10 cellular contexts compared by ENCODE assay signal in the genomic region with DNA sequence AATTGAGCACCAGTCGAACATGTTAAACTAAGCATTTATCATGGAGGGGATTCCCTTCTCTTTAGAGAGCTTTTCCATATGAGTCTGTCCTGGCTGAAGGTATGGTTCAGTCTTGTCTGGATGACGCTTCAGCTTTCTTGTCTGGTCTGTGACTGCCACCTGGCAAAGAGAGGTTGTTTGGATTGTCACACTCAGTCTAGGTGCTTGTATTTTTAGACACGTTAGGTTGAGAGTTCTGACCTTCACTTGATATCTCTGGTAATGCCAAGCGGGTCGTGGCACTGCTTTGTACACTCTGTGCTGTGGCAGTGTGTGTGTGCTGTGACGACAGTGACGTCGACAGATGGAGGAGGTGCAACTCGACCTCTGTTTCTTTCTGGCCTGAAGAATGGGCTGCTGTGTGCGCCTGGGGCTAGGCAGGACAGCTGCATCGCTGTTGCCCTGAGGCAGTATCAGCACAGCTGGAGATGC. TPM values are rescaled to one million over a fixed set of nuclear protein-coding genes. Genes with fewer than 3 reads are reported as not detected.
DNase-seq lines count a peak whose midpoint lies in the region; ATAC-seq, FAIRE-seq and TF ChIP-seq lines count a peak whose summit lies in the region.
"Had no signal": no experiment of that assay in that cellular context is flagged by ENCODE, and none has a peak within 500 bp of the region (broad histone marks: within the 10 kb centered on the region; RNA-seq: fewer than 3 reads in every experiment).

No MANE protein-coding gene starts in this region.

- in situ Hi-C loops in HepG2 (cut with HindIII; ENCODE audit: extremely low pct_ligation_motif_present, low pct_unique_long_range_greater_than_20kb): no loop called here

- no peak overlapping the region for H3K4me3 ChIP-seq in HepG2 (replicated peaks in 1 of 3; ENCODE audit: insufficient read depth in 1 of 3, low read depth in 2 of 3, low read length in 3 of 3)
- no peak overlapping the region for H3K4me3 ChIP-seq in thyroid gland (replicated peaks in 1 of 3)

- no peaks in the 10 kb centered on the region for H3K9me3 Mint-ChIP-seq in activated CD4-positive, alpha-beta T cell treated with anti-CD3 and anti-CD28 coated beads, Interleukin-2, amount 10 ng/mL, durations not matched to agents 7 days and 5 days
- no peaks in the 10 kb centered on the region for H3K9me3 Mint-ChIP-seq in naive thymus-derived CD8-positive, alpha-beta T cell
- H3K9me3 Mint-ChIP-seq in CD4-positive, alpha-beta T cell: no peaks in the 10 kb centered on the region
- H3K9me3 Mint-ChIP-seq: T-helper 2 cell treated with Interferon-gamma antibody and Interleukin-4, amounts not matched to agents 5 μg/mL and 100 μg/mL, for 36 hours had no signal

- H2AFZ ChIP-seq in HepG2 (ENCODE audit: low read length): no peak overlapping the region

- no peak for TF ChIP-seq RAD21 in HepG2 (CRISPR knock-in tag; IDR thresholded peaks at IDR 0.05)

- H3K27me3 ChIP-seq in HepG2 (ENCODE audit: control insufficient read depth in 1 of 2, insufficient read depth in 2 of 2, low read length in 2 of 2) (no peaks in the 10 kb centered on the region), thyroid gland (no peaks in the 10 kb centered on the region)
- H3K27me3 ChIP-seq in CD4-positive, alpha-beta T cell (ENCODE audit: control insufficient read depth, insufficient read depth, low read length): no peaks in the 10 kb centered on the region

- H3K36me3 Mint-ChIP-seq in activated CD4-positive, alpha-beta T cell treated with anti-CD3 and anti-CD28 coated beads, Interleukin-2, amount 10 ng/mL, durations not matched to agents 7 days and 5 days (ENCODE audit: low read depth): peaks cover 2% of the 10 kb centered on the region
- no peaks in the 10 kb centered on the region for H3K36me3 Mint-ChIP-seq in naive thymus-derived CD8-positive, alpha-beta T cell
- H3K36me3 Mint-ChIP-seq in CD4-positive, alpha-beta T cell (ENCODE audit: low read depth): no peaks in the 10 kb centered on the region

- no peak for TF ChIP-seq EP300 in HepG2 (IDR thresholded peaks at IDR 0.05; ENCODE audit: low read depth in 2 of 2, low read length in 2 of 2)
- no peak for TF ChIP-seq EP300 in HepG2 (CRISPR knock-in tag; IDR thresholded peaks at IDR 0.05; ENCODE audit: borderline replicate concordance)

- TF ChIP-seq CTCF in HepG2 (CRISPR knock-in tag; IDR thresholded peaks at IDR 0.05): no peak
- TF ChIP-seq CTCF in thyroid gland (IDR thresholded peaks at IDR 0.05): no peak
- TF ChIP-seq CTCF in CD4-positive, alpha-beta T cell (IDR thresholded peaks at IDR 0.05): no peak

- no peak for FAIRE-seq in HepG2 (lab: Jason Lieb, UNC)

- POLR2A ChIA-PET in activated CD4-positive, alpha-beta T cell treated with anti-CD3 and anti-CD28 coated beads, Interleukin-2, amount 10 ng/mL, durations not matched to agents 7 days and 5 days (lab: Charles Lee): no interaction called here
- POLR2A ChIA-PET in HepG2 (lab: Yijun Ruan, JAX): no interaction called here
- POLR2A ChIA-PET in naive thymus-derived CD8-positive, alpha-beta T cell (lab: Charles Lee): interaction anchor here (0.6 to 1.4 kb wide), 2 partner anchors 12 to 55 kb away, joined by 4 to 6 read pairs; no protein-coding TSS in a partner anchor
- POLR2A ChIA-PET in CD4-positive, alpha-beta T cell (lab: Charles Lee): interaction anchor here (0.7 kb wide), 1 partner anchor 11 kb away, joined by 3 read pairs; no protein-coding TSS in a partner anchor

- DNase-seq in activated CD4-positive, alpha-beta T cell treated with anti-CD3 and anti-CD28 coated beads, Interleukin-2, amount 10 ng/mL, durations not matched to agents 7 days and 5 days: no peak
- no peak for DNase-seq in activated CD4-positive, alpha-beta T cell treated with anti-CD3 and anti-CD28 coated beads for 4 hours
- DNase-seq in HepG2 (ENCODE audit: low spot score) (no peak), thyroid gland (peak; percentile 92 to 93)
- no peak for DNase-seq in naive thymus-derived CD8-positive, alpha-beta T cell
- DNase-seq in CD4-positive, alpha-beta T cell: no peak
- DNase-seq: H7 had no signal

- H3K9ac ChIP-seq in HepG2 (ENCODE audit: insufficient read depth, low read depth, low read length): no peak overlapping the region

- 96% methylated on average over 9 of the region's 11 CpGs for WGBS in HepG2 (ENCODE audit: low lambda C conversion rate)
- 29 to 33% methylated on average over 11 of the region's 11 CpGs for WGBS in thyroid gland, 2 donors

- no peak overlapping the region for H3K4me3 Mint-ChIP-seq in activated CD4-positive, alpha-beta T cell treated with anti-CD3 and anti-CD28 coated beads, Interleukin-2, amount 10 ng/mL, durations not matched to agents 7 days and 5 days
- H3K4me3 Mint-ChIP-seq in naive thymus-derived CD8-positive, alpha-beta T cell: no peak overlapping the region
- no peak overlapping the region for H3K4me3 Mint-ChIP-seq in CD4-positive, alpha-beta T cell
- H3K4me3 Mint-ChIP-seq: T-helper 2 cell treated with Interferon-gamma antibody and Interleukin-4, amounts not matched to agents 5 μg/mL and 100 μg/mL, for 36 hours had no signal

- H3K4me1 ChIP-seq in HepG2 (ENCODE audit: insufficient read depth, low read length) (0 out of 2 replicates have a peak, but pooled peaks cover 5% of the 10 kb centered on the region), thyroid gland (peaks cover 5 to 18% of the 10 kb centered on the region in 2 donors)

- TF ChIP-seq POLR2A in HepG2 (IDR thresholded peaks at IDR 0.05; ENCODE audit: insufficient read depth in 1 of 2, low read depth in 2 of 2, low read length in 2 of 2) (no peak), thyroid gland (IDR thresholded peaks at IDR 0.05) (peak in 1 of 2 donors; percentile 69)

- H3K79me2 ChIP-seq in HepG2 (ENCODE audit: insufficient read depth, low read length): peaks cover 65% of the 10 kb centered on the region

- peaks cover 10% of the 10 kb centered on the region for H3K4me1 Mint-ChIP-seq in activated CD4-positive, alpha-beta T cell treated with anti-CD3 and anti-CD28 coated beads, Interleukin-2, amount 10 ng/mL, durations not matched to agents 7 days and 5 days
- peaks cover 5 to 12% (median 7%) of the 10 kb centered on the region in 4 donors for H3K4me1 Mint-ChIP-seq in naive thymus-derived CD8-positive, alpha-beta T cell
- H3K4me1 Mint-ChIP-seq in CD4-positive, alpha-beta T cell (ENCODE audit: low read depth): peaks cover 5% of the 10 kb centered on the region

- CTCF ChIA-PET in activated CD4-positive, alpha-beta T cell treated with anti-CD3 and anti-CD28 coated beads, Interleukin-2, amount 10 ng/mL, durations not matched to agents 7 days and 5 days (lab: Charles Lee): interaction anchor here (0.6 to 1.6 kb wide), 2 partner anchors 12 to 267 kb away, joined by 3 to 4 read pairs; no protein-coding TSS in a partner anchor
- CTCF ChIA-PET in HepG2 (lab: Yijun Ruan, JAX; ENCODE audit: low intra/inter-chr PET ratio, low total read pairs): no interaction called here
- CTCF ChIA-PET in CD4-positive, alpha-beta T cell (lab: Charles Lee): interaction anchor here (0.6 to 0.8 kb wide), 2 partner anchors 11 to 51 kb away, joined by 3 to 5 read pairs; no protein-coding TSS in a partner anchor

- no peaks in the 10 kb centered on the region for H3K27me3 Mint-ChIP-seq in activated CD4-positive, alpha-beta T cell treated with anti-CD3 and anti-CD28 coated beads, Interleukin-2, amount 10 ng/mL, durations not matched to agents 7 days and 5 days
- no peaks in the 10 kb centered on the region for H3K27me3 Mint-ChIP-seq in naive thymus-derived CD8-positive, alpha-beta T cell
- H3K27me3 Mint-ChIP-seq in CD4-positive, alpha-beta T cell: no peaks in the 10 kb centered on the region

- intact Hi-C loops in HepG2 (cut with micrococcal nuclease; ENCODE audit: unreplicated experiment) (no loop called here), thyroid gland (cut with DNase I) (no loop called here)
- intact Hi-C loops in CD4-positive, alpha-beta T cell (cut with DNase I, micrococcal nuclease): no loop called here

- ATAC-seq in HepG2 (no peak), GM19035 (IDR thresholded peaks at IDR 0.05; ENCODE audit: unreplicated experiment) (no peak)
- ATAC-seq in naive thymus-derived CD8-positive, alpha-beta T cell: no peak
- ATAC-seq in CD4-positive, alpha-beta T cell (ENCODE audit: poor library complexity): no peak

- H3K27ac Mint-ChIP-seq in activated CD4-positive, alpha-beta T cell treated with anti-CD3 and anti-CD28 coated beads, Interleukin-2, amount 10 ng/mL, durations not matched to agents 7 days and 5 days: peak overlapping the region; percentile 9
- H3K27ac Mint-ChIP-seq in naive thymus-derived CD8-positive, alpha-beta T cell: peak overlapping the region in 1 of 10 donors; percentile 24
- H3K27ac Mint-ChIP-seq in CD4-positive, alpha-beta T cell: no peak overlapping the region
- H3K27ac Mint-ChIP-seq: T-helper 2 cell treated with Interferon-gamma antibody and Interleukin-4, amounts not matched to agents 5 μg/mL and 100 μg/mL, for 36 hours had no signal

- no TSS peak for BruUV-seq in HepG2 (replicated peaks; lab: Mats Ljungman, UMichigan)

- no peaks in the 10 kb centered on the region for H3K9me3 ChIP-seq in HepG2 (ENCODE audit: low read length)
- no peaks in the 10 kb centered on the region for H3K9me3 ChIP-seq in thyroid gland
- no peaks in the 10 kb centered on the region for H3K9me3 ChIP-seq in CD4-positive, alpha-beta T cell (ENCODE audit: control insufficient read depth, low read length)

- H3K4me2 ChIP-seq in HepG2 (ENCODE audit: low read depth, low read length): no peak overlapping the region

- H3K27ac ChIP-seq in cingulate gyrus (ENCODE audit: low read depth, low read length) (peak overlapping the region; percentile 93), HepG2 (ENCODE audit: extremely low read length, insufficient read depth, low read length) (no peak overlapping the region), thyroid gland (peak overlapping the region; percentile 73 to 88 (median 83))
- H3K27ac ChIP-seq in CD4-positive, alpha-beta T cell (ENCODE audit: low read depth, low read length): no peak overlapping the region

- peaks cover 12% of the 10 kb centered on the region for H4K20me1 ChIP-seq in HepG2 (ENCODE audit: insufficient read depth, low read length)

- H3K36me3 ChIP-seq in HepG2 (replicated peaks in 1 of 2; ENCODE audit: control insufficient read depth in 1 of 2, insufficient read depth in 2 of 2, low read length in 2 of 2) (peaks cover 5% of the 10 kb centered on the region in 2 experiments; a peak in 2 of 5 replicates), thyroid gland (no peaks in the 10 kb centered on the region)

RNA-seq across cellular contexts. Expression of gene NOCT, which starts 12.6 kb away (rescaled TPM):
- 1 to 10 TPM; 5.4 to 6.8 TPM for total RNA-seq in activated CD4-positive, alpha-beta T cell treated with anti-CD3 and anti-CD28 coated beads, Interleukin-2, amount 10 ng/mL, durations not matched to agents 7 days and 5 days
- total RNA-seq in HepG2 (2016; rRNA removed; fragmentation: Illumina TruSeq; extraction: Trizol) (11.0 and 13.1 TPM in 2 replicates), thyroid gland (10 to 100 TPM in 1 of 4 donors, 1 to 10 TPM in 3; 4.0 to 11.5 (median 6.6) TPM)
- total RNA-seq in HepG2 (2016; cell fraction: cytosol; rRNA removed; fragmentation: Illumina TruSeq; extraction: Trizol; ENCODE audit: low read depth): 7.4 and 7.7 TPM in 2 replicates
- total RNA-seq in HepG2 (2016; cell fraction: insoluble cytoplasmic fraction; rRNA removed; fragmentation: Illumina TruSeq; extraction: Trizol): 10.6 and 11.4 TPM in 2 replicates
- 8.1 and 8.3 TPM in 2 replicates for total RNA-seq in HepG2 (2016; cell fraction: membrane; rRNA removed; fragmentation: Illumina TruSeq; extraction: Trizol)
- total RNA-seq in HepG2 (2016; cell fraction: nucleus; rRNA removed; fragmentation: Illumina TruSeq; extraction: Trizol): 6.7 and 7.6 TPM in 2 replicates
- 3.5 and 3.6 TPM in 2 replicates for polyA plus RNA-seq in HepG2 (2011; rRNA removed)
- 1.7 and 1.8 TPM in 2 replicates for polyA plus RNA-seq in HepG2 (2011; cell fraction: cytosol; rRNA removed)
- polyA plus RNA-seq in HepG2 (2011; cell fraction: nucleus; rRNA removed): 3.6 and 4.8 TPM in 2 replicates
- 5.3 and 6.0 TPM in 2 replicates for polyA plus RNA-seq in HepG2 (2012)
- polyA plus RNA-seq in HepG2 (2016; cell fraction: cytosol; fragmentation: Illumina TruSeq; extraction: Trizol; ENCODE audit: low read depth): 0.45 and 0.55 TPM in 2 replicates
- polyA plus RNA-seq in HepG2 (2016; cell fraction: insoluble cytoplasmic fraction; fragmentation: Illumina TruSeq; extraction: Trizol; ENCODE audit: low read depth): 6.1 and 6.3 TPM in 2 replicates
- polyA plus RNA-seq in HepG2 (2016; cell fraction: membrane; fragmentation: Illumina TruSeq; extraction: Trizol; ENCODE audit: low read depth): 1.7 and 2.1 TPM in 2 replicates
- polyA plus RNA-seq in HepG2 (2016; cell fraction: nucleus; fragmentation: Illumina TruSeq; extraction: Trizol; ENCODE audit: insufficient read depth, low read depth): 7.9 and 8.0 TPM in 2 replicates
- polyA minus RNA-seq in HepG2 (2011; rRNA and poly(A)+ RNA removed; ENCODE audit: low replicate concordance): 9.5 and 10.1 TPM in 2 replicates
- polyA minus RNA-seq in HepG2 (2011; cell fraction: cytosol; rRNA and poly(A)+ RNA removed): 11.4 and 14.6 TPM in 2 replicates
- 6.4 and 12.3 TPM in 2 replicates for polyA minus RNA-seq in HepG2 (2011; cell fraction: nucleus; rRNA and poly(A)+ RNA removed)
- 1 to 10 TPM; 2.0 to 2.1 TPM for total RNA-seq in naive thymus-derived CD8-positive, alpha-beta T cell
- polyA plus RNA-seq in naive thymus-derived CD8-positive, alpha-beta T cell: under 1 TPM in 2 of 3 donors, not detected in 1; 0.44 to 0.51 TPM
- total RNA-seq in CD4-positive, alpha-beta T cell: 10 to 100 TPM; 13.7 to 15.8 TPM

Comparison
In these comparisons a context has a peak if more than half of its experiments do, and no peak if none do; other contexts are left out.
1. DNase-seq: peak in thyroid gland (2 of 2); none in activated CD4-positive, alpha-beta T cell treated with anti-CD3 and anti-CD28 coated beads, Interleukin-2, amount 10 ng/mL, durations not matched to agents 7 days and 5 days (single experiment), activated CD4-positive, alpha-beta T cell treated with anti-CD3 and anti-CD28 coated beads for 4 hours (0 of 2), HepG2 (single experiment), naive thymus-derived CD8-positive, alpha-beta T cell (0 of 10) and CD4-positive, alpha-beta T cell (0 of 10).
2. H3K27ac ChIP-seq: peak in cingulate gyrus (single experiment) and thyroid gland (3 of 3); none in HepG2 (single experiment) and CD4-positive, alpha-beta T cell (single experiment).
3. POLR2A ChIA-PET loops: an anchor here in naive thymus-derived CD8-positive, alpha-beta T cell (0.6 to 1.4 kb wide) and CD4-positive, alpha-beta T cell (0.7 kb wide); none called in activated CD4-positive, alpha-beta T cell treated with anti-CD3 and anti-CD28 coated beads, Interleukin-2, amount 10 ng/mL, durations not matched to agents 7 days and 5 days and HepG2.